1 cellular context compared by ENCODE assay signal in genomic region chr2:236472711-236473495, GRCh38.
TF ChIP-seq lines count a peak whose summit lies in the region.

No MANE protein-coding gene starts in this region.

TF ChIP-seq in WTC11, 78 proteins besides CTCF, POLR2A, EP300 and RAD21 (continued from another document):
- TF ChIP-seq USF1 (CRISPR knock-in tag; IDR thresholded peaks at IDR 0.05) (no peak), NR1H2 (CRISPR knock-in tag; IDR thresholded peaks at IDR 0.05) (no peak), ETV6 (CRISPR knock-in tag; IDR thresholded peaks at IDR 0.05) (no peak), NFATC4 (CRISPR knock-in tag; IDR thresholded peaks at IDR 0.05) (no peak), NFYB (CRISPR knock-in tag; conservative IDR thresholded peaks at IDR 0.05; ENCODE audit: low read depth) (no peak), ZNF423 (CRISPR knock-in tag; IDR thresholded peaks at IDR 0.05) (no peak), FOXP4 (CRISPR knock-in tag; IDR thresholded peaks at IDR 0.05) (no peak), MXD4 (CRISPR knock-in tag; IDR thresholded peaks at IDR 0.05; ENCODE audit: borderline replicate concordance) (no peak)
